ENCODE assay signal across 10 cellular contexts in the genomic region with DNA sequence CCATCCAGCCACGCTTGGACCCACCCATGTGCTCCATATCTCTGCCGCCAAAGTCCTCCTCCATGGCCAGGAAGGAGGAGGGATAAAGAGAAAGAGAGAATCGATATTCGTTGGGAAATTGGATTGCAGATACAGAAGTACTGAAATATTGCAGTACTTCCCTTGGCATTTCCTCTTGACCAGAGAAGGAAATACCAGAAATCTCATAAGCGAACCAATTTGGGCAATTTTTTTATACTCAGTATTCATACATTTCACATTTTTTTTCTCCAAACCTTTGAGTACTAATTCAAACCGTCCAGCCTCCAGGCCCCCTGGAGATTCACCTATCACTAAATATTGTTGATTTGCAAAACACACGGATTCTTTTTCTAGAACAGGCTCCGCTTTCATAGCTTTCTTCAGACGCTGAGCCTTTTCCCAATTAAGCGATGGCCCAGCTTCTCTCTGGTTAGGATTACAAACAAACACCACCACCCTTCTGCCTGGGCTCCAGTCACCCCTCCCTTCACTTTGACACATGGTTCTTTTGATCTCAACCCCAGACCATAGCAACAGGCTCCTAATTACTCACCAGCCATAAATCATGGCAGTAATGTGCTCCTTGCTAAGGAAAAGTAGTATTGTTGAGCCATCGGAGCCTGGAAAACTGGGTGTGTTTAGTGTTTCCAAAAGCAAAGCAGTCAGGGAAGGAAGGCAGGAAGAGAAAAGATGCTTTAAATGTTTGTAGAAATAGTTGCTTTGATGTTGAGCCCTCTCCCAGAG.
DNase-seq lines count a peak whose midpoint lies in the region; FAIRE-seq and TF ChIP-seq lines count a peak whose summit lies in the region.
"Had no signal": no experiment of that assay in that cellular context is flagged by ENCODE, and none has a peak within 500 bp of the region (broad histone marks: within the 10 kb centered on the region; RNA-seq: fewer than 3 reads in every experiment).

No MANE protein-coding gene starts in this region.

- CTCF ChIA-PET in activated naive CD4-positive, alpha-beta T cell treated with anti-CD3 and anti-CD28 coated beads for 36 hours (lab: Charles Lee): no interaction called here

- H3K9me3 Mint-ChIP-seq in activated naive CD4-positive, alpha-beta T cell treated with anti-CD3 and anti-CD28 coated beads for 36 hours: no peaks in the 10 kb centered on the region
- H3K9me3 Mint-ChIP-seq: activated CD4-positive, alpha-beta memory T cell treated with anti-CD3 and anti-CD28 coated beads, Interleukin-2, amount 10 ng/mL, durations not matched to agents 7 days and 5 days had no signal

- no peak for TF ChIP-seq CTCF in D721Med (IDR thresholded peaks at IDR 0.05; ENCODE audit: insufficient read depth, missing control alignments)

- H3K9me3 ChIP-seq in mesodermal cell (ENCODE audit: control insufficient read depth, low read length): no peaks in the 10 kb centered on the region
- H3K9me3 ChIP-seq: SJCRH30 had no signal

- H3K36me3 Mint-ChIP-seq in activated naive CD4-positive, alpha-beta T cell treated with anti-CD3 and anti-CD28 coated beads for 36 hours (ENCODE audit: low read depth): no peaks in the 10 kb centered on the region

- no peak overlapping the region for H3K4me3 Mint-ChIP-seq in activated naive CD4-positive, alpha-beta T cell treated with anti-CD3 and anti-CD28 coated beads for 36 hours
- H3K4me3 Mint-ChIP-seq: activated CD4-positive, alpha-beta memory T cell treated with anti-CD3 and anti-CD28 coated beads, Interleukin-2, amount 10 ng/mL, durations not matched to agents 7 days and 5 days had no signal

- peak overlapping the region; percentile 71 for H3K27ac ChIP-seq in mesodermal cell (ENCODE audit: low read depth, low read length, severe bottlenecking)
- H3K27ac ChIP-seq: SJCRH30 had no signal

- H3K27ac Mint-ChIP-seq in activated naive CD4-positive, alpha-beta T cell treated with anti-CD3 and anti-CD28 coated beads for 36 hours: no peak overlapping the region
- H3K27ac Mint-ChIP-seq: activated CD4-positive, alpha-beta memory T cell treated with anti-CD3 and anti-CD28 coated beads, Interleukin-2, amount 10 ng/mL, durations not matched to agents 7 days and 5 days had no signal

- WGBS in mesodermal cell (ENCODE audit: insufficient coverage in 2 of 2), 2 experiments: 72 to 79% methylated on average over 2 to 9 of the region's 11 CpGs

- H3K4me1 ChIP-seq in mesodermal cell (ENCODE audit: control insufficient read depth, insufficient read depth, low read length, poor library complexity, severe bottlenecking): peaks cover 30% of the 10 kb centered on the region
- H3K4me1 ChIP-seq: SJCRH30 had no signal

- intact Hi-C loops in activated naive CD4-positive, alpha-beta T cell treated with anti-CD3 and anti-CD28 coated beads for 36 hours (cut with micrococcal nuclease): no loop called here

- no peak for DNase-seq in D721Med (ENCODE audit: insufficient read length, low spot score)
- peak; percentile 76 to 100 (median 96) for DNase-seq in NCI-H1417 (lab: John Stamatoyannopoulos, UW)
- DNase-seq in astrocyte of the hippocampus (ENCODE audit: low read depth, low spot score): peak; percentile 78
- DNase-seq in activated CD4-positive, alpha-beta T cell treated with anti-CD3 and anti-CD28 coated beads, Interleukin-2, amount 50 U/mL, for 1 hour: no peak
- no peak for DNase-seq in mucosa of gallbladder (ENCODE audit: low spot score)
- DNase-seq in activated naive CD4-positive, alpha-beta T cell treated with anti-CD3 and anti-CD28 coated beads for 36 hours: no peak
- no peak for DNase-seq in hypothalamus (lab: John Stamatoyannopoulos, UW)
- DNase-seq: activated CD4-positive, alpha-beta memory T cell treated with anti-CD3 and anti-CD28 coated beads, Interleukin-2, amount 10 ng/mL, durations not matched to agents 7 days and 5 days; SJCRH30 had no signal

- peak; percentile 81 for FAIRE-seq in D721Med (lab: Jason Lieb, UNC)

- H3K27me3 Mint-ChIP-seq in activated naive CD4-positive, alpha-beta T cell treated with anti-CD3 and anti-CD28 coated beads for 36 hours (ENCODE audit: low read depth): no peaks in the 10 kb centered on the region
- H3K27me3 Mint-ChIP-seq: activated CD4-positive, alpha-beta memory T cell treated with anti-CD3 and anti-CD28 coated beads, Interleukin-2, amount 10 ng/mL, durations not matched to agents 7 days and 5 days had no signal

- no peaks in the 10 kb centered on the region for H3K36me3 ChIP-seq in mesodermal cell (ENCODE audit: control insufficient read depth, insufficient read depth, low read length)
- H3K36me3 ChIP-seq: SJCRH30 had no signal

- no peak overlapping the region for H3K4me3 ChIP-seq in mesodermal cell (ENCODE audit: extremely low read depth, insufficient read depth, low read length, poor library complexity, severe bottlenecking)
- H3K4me3 ChIP-seq: SJCRH30 had no signal

- no peaks in the 10 kb centered on the region for H3K4me1 Mint-ChIP-seq in activated naive CD4-positive, alpha-beta T cell treated with anti-CD3 and anti-CD28 coated beads for 36 hours (ENCODE audit: low read depth)
- H3K4me1 Mint-ChIP-seq: activated CD4-positive, alpha-beta memory T cell treated with anti-CD3 and anti-CD28 coated beads, Interleukin-2, amount 10 ng/mL, durations not matched to agents 7 days and 5 days had no signal

Comparison
In these comparisons a context has a peak if more than half of its experiments do, and no peak if none do; other contexts are left out.
1. DNase-seq: peak in NCI-H1417 (3 of 3) and astrocyte of the hippocampus (single experiment); none in D721Med (single experiment), activated CD4-positive, alpha-beta T cell treated with anti-CD3 and anti-CD28 coated beads, Interleukin-2, amount 50 U/mL, for 1 hour (single experiment), mucosa of gallbladder (single experiment), activated naive CD4-positive, alpha-beta T cell treated with anti-CD3 and anti-CD28 coated beads for 36 hours (single experiment) and hypothalamus (0 of 51).